In the genomic region with DNA sequence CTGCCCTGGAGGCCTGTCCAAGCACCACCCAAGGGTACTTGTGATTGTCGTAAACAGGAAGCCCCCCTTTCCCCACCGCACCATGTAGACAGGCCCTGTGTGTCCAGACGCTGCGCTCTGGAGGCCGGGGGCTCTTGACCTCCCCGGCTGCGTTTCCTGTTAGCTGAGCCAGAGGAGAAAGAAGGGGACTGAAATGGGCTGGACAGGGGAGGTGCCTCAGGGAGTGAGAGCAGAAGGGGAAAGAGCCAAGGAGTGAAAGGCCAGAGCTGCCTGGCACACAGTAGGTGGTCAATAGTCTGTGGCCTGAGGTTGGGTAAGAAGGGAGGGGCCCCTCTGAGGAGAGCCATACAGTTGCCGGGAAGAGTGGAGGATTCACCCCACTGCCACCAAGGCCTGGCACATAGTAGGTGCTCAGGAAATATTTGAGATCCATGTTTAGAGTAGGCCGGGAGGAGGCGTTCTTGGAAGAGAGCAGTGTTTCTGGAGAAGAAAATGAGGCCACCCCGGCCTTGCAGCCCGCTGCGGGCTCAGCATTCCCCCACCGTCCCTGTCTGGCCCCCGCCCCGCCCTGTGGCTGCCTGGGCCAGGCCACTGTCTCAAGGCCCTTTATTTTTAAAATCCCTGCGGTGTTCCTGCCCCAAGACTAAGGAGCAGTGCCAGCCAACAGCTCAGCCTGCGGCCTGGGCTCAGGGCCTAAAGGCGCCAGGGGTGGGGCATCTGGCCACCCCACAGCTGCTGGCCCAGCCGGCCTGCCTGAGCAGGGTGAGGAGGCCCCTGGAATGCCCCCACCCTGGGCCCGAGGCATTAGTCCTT, we compare ENCODE assay signal across 10 cellular contexts. TPM values are rescaled to one million over a fixed set of nuclear protein-coding genes. Genes with fewer than 3 reads are reported as not detected.
DNase-seq lines count a peak whose midpoint lies in the region; ATAC-seq and TF ChIP-seq lines count a peak whose summit lies in the region.
"Had no signal": no experiment of that assay in that cellular context is flagged by ENCODE, and none has a peak within 500 bp of the region (broad histone marks: within the 10 kb centered on the region; RNA-seq: fewer than 3 reads in every experiment).

No MANE protein-coding gene starts in this region.

- H3K4me3 Mint-ChIP-seq in activated T-helper 17 cell treated with anti-CD3 and anti-CD28 coated beads, Interleukin-2, amount 50 U/mL, for 72 hours = no peak overlapping the region

- no peak overlapping the region for H3K4me3 ChIP-seq in AG10803 (ENCODE audit: low read length)

- peaks cover 14% of the 10 kb centered on the region for H3K4me1 Mint-ChIP-seq in activated T-helper 17 cell treated with anti-CD3 and anti-CD28 coated beads, Interleukin-2, amount 50 U/mL, for 72 hours

- TF ChIP-seq CTCF in AG10803 (conservative IDR thresholded peaks at IDR 0.05; ENCODE audit: low read length) = peak; percentile 30; the same call in 1 of the 2 replicates

- DNase-seq in AG10803 (ENCODE audit: low read depth) (peak; percentile 84), glomerular visceral epithelial cell (ENCODE audit: extremely low spot score) (peak; percentile 69), occipital lobe (lab: John Stamatoyannopoulos, UW) (peak; percentile 41), NCI-H446 treated with DMSO at 0.1 percent for 48 hours (lab: John Stamatoyannopoulos, UW) (no peak), DMS79 (lab: John Stamatoyannopoulos, UW) (no peak)
- DNase-seq: activated CD4-positive, alpha-beta T cell treated with anti-CD3 and anti-CD28 coated beads, Interleukin-2, amount 50 U/mL, for 1 hour; DND-41 had no signal

- ATAC-seq in activated T-helper 17 cell treated with anti-CD3 and anti-CD28 coated beads, Interleukin-2, amount 50 U/mL, for 72 hours (replicated peaks) = no peak
- ATAC-seq in HG03571 (IDR thresholded peaks at IDR 0.05; ENCODE audit: unreplicated experiment) (no peak), HG02938 (IDR thresholded peaks at IDR 0.05; ENCODE audit: unreplicated experiment) (no peak)

- peak overlapping the region; percentile 80 for H3K27ac Mint-ChIP-seq in activated T-helper 17 cell treated with anti-CD3 and anti-CD28 coated beads, Interleukin-2, amount 50 U/mL, for 72 hours

- H3K27me3 Mint-ChIP-seq in activated T-helper 17 cell treated with anti-CD3 and anti-CD28 coated beads, Interleukin-2, amount 50 U/mL, for 72 hours = no peaks in the 10 kb centered on the region

- H3K36me3 Mint-ChIP-seq in activated T-helper 17 cell treated with anti-CD3 and anti-CD28 coated beads, Interleukin-2, amount 50 U/mL, for 72 hours (ENCODE audit: low read depth) = no peaks in the 10 kb centered on the region

- H3K9me3 Mint-ChIP-seq in activated T-helper 17 cell treated with anti-CD3 and anti-CD28 coated beads, Interleukin-2, amount 50 U/mL, for 72 hours = no peaks in the 10 kb centered on the region

RNA-seq across cellular contexts. Expression of gene CDC42EP1, which starts 13.6 kb away (rescaled TPM):
- total RNA-seq in activated T-helper 17 cell treated with anti-CD3 and anti-CD28 coated beads, Interleukin-2, amount 50 U/mL, for 72 hours = 1 to 10 TPM; 1.0 to 2.3 TPM
- 0.94 TPM for total RNA-seq in occipital lobe

RNA-seq across cellular contexts. Expression of gene CARD10, which starts 27.4 kb away (rescaled TPM):
- under 1 TPM in 1 of 2 donors, not detected in 1; 0.09 TPM for total RNA-seq in activated T-helper 17 cell treated with anti-CD3 and anti-CD28 coated beads, Interleukin-2, amount 50 U/mL, for 72 hours
- total RNA-seq in occipital lobe = 2.0 TPM

RNA-seq across cellular contexts. Expression of gene LGALS2, which starts 33.2 kb away (rescaled TPM):
- not detected for total RNA-seq in activated T-helper 17 cell treated with anti-CD3 and anti-CD28 coated beads, Interleukin-2, amount 50 U/mL, for 72 hours
- total RNA-seq in occipital lobe = not detected

Comparison
In these comparisons a context has a peak if more than half of its experiments do, and no peak if none do; other contexts are left out.
1. DNase-seq: peak in AG10803 (single experiment), glomerular visceral epithelial cell (single experiment) and occipital lobe (single experiment); none in NCI-H446 treated with DMSO at 0.1 percent for 48 hours (single experiment) and DMS79 (single experiment).